Comparison of ENCODE assay signal across 1 cellular context in the genomic region with DNA sequence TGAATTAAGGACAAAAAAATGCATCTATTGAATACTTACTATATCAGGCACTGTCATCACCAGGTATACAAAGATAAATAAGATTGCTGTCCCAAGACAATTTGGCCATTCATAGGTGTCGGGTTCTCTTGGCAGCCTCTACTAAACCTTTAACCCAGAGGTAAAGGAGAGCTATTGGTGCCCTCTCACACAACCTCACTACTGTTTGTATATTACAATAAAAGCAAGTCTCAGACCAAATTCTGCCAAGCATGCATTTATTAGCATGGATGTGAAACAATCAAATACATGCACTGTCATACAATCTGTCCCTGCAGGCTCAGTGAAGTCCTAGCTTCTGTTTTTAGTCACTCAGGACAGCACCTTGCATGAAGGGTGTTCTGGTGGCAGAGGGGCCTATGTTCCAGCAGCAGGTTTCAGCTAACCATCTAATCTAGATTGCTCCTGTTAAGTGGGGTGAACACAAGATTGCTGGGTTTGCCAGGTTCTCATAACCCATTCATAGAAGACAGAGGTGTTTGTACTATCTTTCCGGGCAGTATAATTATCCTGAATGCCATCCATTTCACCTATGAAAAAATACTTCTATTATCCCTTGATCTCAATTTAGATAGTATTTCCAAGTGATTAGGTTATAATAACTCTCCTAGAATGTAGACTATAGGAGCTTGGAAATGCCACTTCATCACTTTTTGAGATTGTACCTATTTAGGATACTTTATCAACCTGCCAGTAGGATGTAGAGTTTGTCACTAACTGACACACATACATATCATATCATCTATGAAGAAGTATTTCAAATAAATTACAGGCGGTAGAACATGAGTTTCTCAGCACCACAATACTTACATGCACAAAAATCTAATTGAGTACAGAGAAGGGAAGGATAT.
TF ChIP-seq lines count a peak whose summit lies in the region.

No MANE protein-coding gene starts in this region.

TF ChIP-seq in HepG2, 621 proteins besides CTCF, POLR2A, EP300 and RAD21 (continued from another document):
- TF ChIP-seq JARID2 (CRISPR knock-in tag; IDR thresholded peaks at IDR 0.05; ENCODE audit: insufficient replicate concordance), result no peak
TF ChIP-seq in HepG2: peak in this region for 3.
